Comparison of ENCODE assay signal across 24 cellular contexts in genomic region chr17:36124879-36125824, GRCh38. TPM values are rescaled to one million over a fixed set of nuclear protein-coding genes. Genes with fewer than 3 reads are reported as not detected.
DNase-seq lines count a peak whose midpoint lies in the region; ATAC-seq, FAIRE-seq and TF ChIP-seq lines count a peak whose summit lies in the region.
"Had no signal": no experiment of that assay in that cellular context is flagged by ENCODE, and none has a peak within 500 bp of the region (broad histone marks: within the 10 kb centered on the region; RNA-seq: fewer than 3 reads in every experiment).

No MANE protein-coding gene starts in this region.

- DNase-seq in DMS 273 (lab: John Stamatoyannopoulos, UW; ENCODE audit: unreplicated experiment) (peak; percentile 23), DMS 273 treated with DMSO at 0.1 percent for 48 hours (lab: John Stamatoyannopoulos, UW) (no peak), NAMALWA (ENCODE audit: low spot score) (peak; percentile 59), epithelial cell of esophagus (ENCODE audit: low read depth) (no peak), trophoblast cell (no peak), GM12891 (ENCODE audit: insufficient read length, low spot score) (no peak), hippocampal formation (lab: John Stamatoyannopoulos, UW) (no peak)
- DNase-seq: activated CD4-positive, alpha-beta T cell treated with anti-CD3 and anti-CD28 coated beads, Interleukin-2, amount 50 U/mL, for 4 hours; activated naive CD4-positive, alpha-beta T cell; effector CD4-positive, alpha-beta T cell; heart right ventricle; HFFc6; NCI-H1417 treated with DMSO at 0.1 percent for 48 hours; NCI-H524 treated with DMSO at 0.1 percent for 48 hours; SHP77 treated with DMSO at 0.1 percent for 48 hours; stimulated activated naive CD8-positive, alpha-beta T cell treated with anti-CD3 and anti-CD28 coated beads, Interleukin-15, Interleukin-2, amounts not matched to agents 100 U/mL and 50 U/mL, for 24 hours; T-helper 1 cell; upper lobe of left lung had no signal

- H4K91ac ChIP-seq in trophoblast cell (ENCODE audit: low read depth, low read length): no peak overlapping the region

- no CpG with 5 or more reads among the region's 9 CpGs for WGBS in trophoblast cell (ENCODE audit: extremely low coverage, insufficient coverage, insufficient read length)

- H4K8ac ChIP-seq in trophoblast cell (ENCODE audit: low read depth, low read length): no peak overlapping the region

- no peak overlapping the region for H3K14ac ChIP-seq in trophoblast cell (ENCODE audit: low read length)

- H2BK12ac ChIP-seq in trophoblast cell (ENCODE audit: low read length): no peak overlapping the region

- no peak for ATAC-seq in HG03097 (IDR thresholded peaks at IDR 0.05; ENCODE audit: low FRiP score, unreplicated experiment)
- ATAC-seq: heart right ventricle; stimulated activated naive CD8-positive, alpha-beta T cell treated with anti-CD3 and anti-CD28 coated beads, Interleukin-15, Interleukin-2, amounts not matched to agents 100 U/mL and 50 U/mL, for 24 hours had no signal

- no peaks in the 10 kb centered on the region for H3K4me1 ChIP-seq in trophoblast cell (ENCODE audit: control insufficient read depth in 1 of 2, insufficient read depth in 2 of 2, low read length in 2 of 2)
- H3K4me1 ChIP-seq: ascending aorta, heart right ventricle, upper lobe of left lung had no signal

- TF ChIP-seq CTCF in epithelial cell of esophagus (IDR thresholded peaks at IDR 0.05; ENCODE audit: insufficient read depth, low read depth, low read length, missing control alignments): peak; percentile 2

- peaks cover 13% of the 10 kb centered on the region for H3K9me3 ChIP-seq in trophoblast cell (ENCODE audit: insufficient read depth, low read depth, low read length)
- H3K9me3 ChIP-seq: ascending aorta had no signal

- FAIRE-seq in GM12891 (lab: Jason Lieb, UNC): no peak
- FAIRE-seq: G401.6, keratinocyte had no signal

- H3K4me3 ChIP-seq in epithelial cell of esophagus (ENCODE audit: low read length) (no peak overlapping the region), trophoblast cell (ENCODE audit: low read depth, low read length) (no peak overlapping the region)
- H3K4me3 ChIP-seq: ascending aorta, heart right ventricle, upper lobe of left lung had no signal

- H3K36me3 ChIP-seq in trophoblast cell (ENCODE audit: control insufficient read depth in 1 of 2, insufficient read depth in 2 of 2, low read length in 2 of 2): no peaks in the 10 kb centered on the region
- H3K36me3 ChIP-seq: ascending aorta, heart right ventricle, upper lobe of left lung had no signal

- H3K4me2 ChIP-seq in trophoblast cell (ENCODE audit: low read length): no peak overlapping the region

- H3K79me2 ChIP-seq in trophoblast cell (ENCODE audit: control insufficient read depth, insufficient read depth, low read length, poor library complexity): no peaks in the 10 kb centered on the region

- no peaks in the 10 kb centered on the region for H3K27me3 ChIP-seq in trophoblast cell (ENCODE audit: insufficient read depth, low read length)
- H3K27me3 ChIP-seq: ascending aorta, upper lobe of left lung had no signal

- H2AFZ ChIP-seq in trophoblast cell (ENCODE audit: insufficient read depth, low read length, poor library complexity): no peak overlapping the region

- no peak overlapping the region for H3K4ac ChIP-seq in trophoblast cell (ENCODE audit: low read depth, low read length)

- peak overlapping the region; percentile 1 for H3K9ac ChIP-seq in trophoblast cell (ENCODE audit: low read length)

- H2AK5ac ChIP-seq in trophoblast cell (ENCODE audit: low read length): no peak overlapping the region

- no peak overlapping the region for H2BK120ac ChIP-seq in trophoblast cell (ENCODE audit: insufficient read depth, low read length, poor library complexity)

- TF ChIP-seq POLR2A in GM12891 (IDR thresholded peaks at IDR 0.05; ENCODE audit: low read depth, low read length): no peak

- no peak overlapping the region for H2BK5ac ChIP-seq in trophoblast cell (ENCODE audit: low read depth, low read length, poor library complexity)

- H4K12ac ChIP-seq in trophoblast cell (ENCODE audit: low read depth, low read length): no peak overlapping the region

- no peak overlapping the region for H3K23ac ChIP-seq in trophoblast cell (ENCODE audit: low read length)

- H3K27ac ChIP-seq in trophoblast cell (ENCODE audit: low read depth, low read length): no peak overlapping the region
- H3K27ac ChIP-seq: 22Rv1, ascending aorta, heart right ventricle, upper lobe of left lung had no signal

- H3K18ac ChIP-seq in trophoblast cell (ENCODE audit: low read length): no peak overlapping the region

- H3K79me1 ChIP-seq in trophoblast cell (ENCODE audit: low read length): no peaks in the 10 kb centered on the region

TF ChIP-seq in GM12891, 5 proteins besides CTCF, POLR2A, EP300 and RAD21:
- TF ChIP-seq POU2F2 (IDR thresholded peaks at IDR 0.05; ENCODE audit: low read depth, low read length) (no peak), POLR2AphosphoS5 (IDR thresholded peaks at IDR 0.05; ENCODE audit: low read depth, low read length) (no peak), PAX5 (IDR thresholded peaks at IDR 0.05; ENCODE audit: insufficient read depth, low read length, severe bottlenecking) (no peak), SPI1 (IDR thresholded peaks at IDR 0.05; ENCODE audit: low read depth, low read length) (no peak), TAF1 (IDR thresholded peaks at IDR 0.05; ENCODE audit: low read depth, low read length) (no peak)

RNA-seq across cellular contexts. Expression of gene CCL4, which starts 21.5 kb away (rescaled TPM):
- polyA plus RNA-seq in trophoblast cell (2013): not detected in 2 replicates
- polyA plus RNA-seq in GM12891 (2012; ENCODE audit: low read depth, missing spikeins): 29.7 TPM
- polyA plus RNA-seq: BJ, keratinocyte had no signal

RNA-seq across cellular contexts. Expression of gene CCL3, which starts 35.2 kb away (rescaled TPM):
- polyA plus RNA-seq in trophoblast cell (2013): not detected in 2 replicates
- polyA plus RNA-seq in GM12891 (2012; ENCODE audit: low read depth, missing spikeins): 316 TPM
- polyA plus RNA-seq: BJ, keratinocyte had no signal

RNA-seq across cellular contexts. Expression of gene TBC1D3B, which starts 51.3 kb away (rescaled TPM):
- polyA plus RNA-seq in trophoblast cell (2013): 3.3 TPM in 2 replicates
- polyA plus RNA-seq in GM12891 (2012; ENCODE audit: low read depth, missing spikeins): 3.3 TPM

Comparison
In these comparisons a context has a peak if more than half of its experiments do, and no peak if none do; other contexts are left out.
1. DNase-seq: peak in DMS 273 (single experiment) and NAMALWA (single experiment); none in DMS 273 treated with DMSO at 0.1 percent for 48 hours (single experiment), epithelial cell of esophagus (single experiment), trophoblast cell (0 of 2), GM12891 (single experiment) and hippocampal formation (0 of 2).